Comparison of ENCODE assay signal across 33 cellular contexts in genomic region chr19:33788676-33789075, GRCh38.
"Had no signal": no experiment of that assay in that cellular context is flagged by ENCODE, and none has a peak within 500 bp of the region (broad histone marks: within the 10 kb centered on the region; RNA-seq: fewer than 3 reads in every experiment).

No MANE protein-coding gene starts in this region.

- DNase-seq: activated CD4-positive, alpha-beta memory T cell treated with anti-CD3 and anti-CD28 coated beads, Interleukin-2, amount 10 ng/mL, durations not matched to agents 7 days and 5 days; activated CD4-positive, alpha-beta T cell treated with anti-CD3 and anti-CD28 coated beads for 1 hour; activated CD4-positive, alpha-beta T cell treated with anti-CD3 and anti-CD28 coated beads for 4 hours; activated CD4-positive, alpha-beta T cell treated with anti-CD3 and anti-CD28 coated beads, Interleukin-2, amount 10 ng/mL, durations not matched to agents 7 days and 5 days; activated CD4-positive, alpha-beta T cell treated with anti-CD3 and anti-CD28 coated beads, Interleukin-2, amount 50 U/mL, for 4 hours; activated CD8-positive, alpha-beta memory T cell treated with anti-CD3 and anti-CD28 coated beads, Interleukin-2, amount 50 U/mL, for 48 hours; activated effector memory CD4-positive, alpha-beta T cell treated with Interleukin-2 at 50 U/mL for 16 hours; activated gamma-delta T cell treated with Interleukin-2 at 50 U/mL for 16 hours; activated naive CD4-positive, alpha-beta T cell treated with Interleukin-2 at 50 U/mL for 16 hours; activated naive CD8-positive, alpha-beta T cell treated with anti-CD3 and anti-CD28 coated beads for 36 hours; activated naive CD8-positive, alpha-beta T cell treated with anti-CD3 and anti-CD28 coated beads, Interleukin-2, amount 50 U/mL, for 24 hours; activated T-cell treated with anti-CD3 and anti-CD28 coated beads for 4 hours; activated T-cell treated with anti-CD3 and anti-CD28 coated beads, Interleukin-2, amount 50 U/mL, for 24 hours; activated T-cell treated with anti-CD3 and anti-CD28 coated beads, Interleukin-2, amount 50 U/mL, for 72 hours; adrenal gland; amygdala; aorta; body of pancreas; caudate nucleus; cortex of kidney; effector CD8-positive, alpha-beta T cell; esophagus squamous epithelium; foreskin melanocyte; head of caudate nucleus; SW 1271; T-helper 1 cell; T-helper 17 cell; T1000 had no signal

- H3K27ac ChIP-seq: adrenal gland, body of pancreas, epithelial cell of prostate, esophagus squamous epithelium, gastroesophageal sphincter had no signal

- H3K4me1 ChIP-seq: adrenal gland, body of pancreas, esophagus squamous epithelium, gastroesophageal sphincter had no signal

- H3K36me3 ChIP-seq: adrenal gland, esophagus squamous epithelium, gastroesophageal sphincter had no signal

- H3K9me3 ChIP-seq: adrenal gland, body of pancreas, esophagus squamous epithelium, gastroesophageal sphincter had no signal

- H3K4me3 ChIP-seq: adrenal gland, body of pancreas, esophagus squamous epithelium, gastroesophageal sphincter had no signal

- H3K27me3 ChIP-seq: adrenal gland, body of pancreas had no signal

- FAIRE-seq: colon, endometrium, endothelial cell of umbilical vein had no signal
